ENCODE assay signal across 30 cellular contexts in genomic region chr10:553233-553632, GRCh38.
"Had no signal": no experiment of that assay in that cellular context is flagged by ENCODE, and none has a peak within 500 bp of the region (broad histone marks: within the 10 kb centered on the region; RNA-seq: fewer than 3 reads in every experiment).

No MANE protein-coding gene starts in this region.

- DNase-seq: activated CD4-positive, alpha-beta memory T cell treated with anti-CD3 and anti-CD28 coated beads, Interleukin-2, amount 10 ng/mL, durations not matched to agents 7 days and 5 days; activated CD4-positive, alpha-beta T cell treated with anti-CD3 and anti-CD28 coated beads, Interleukin-2, amount 10 ng/mL, durations not matched to agents 24 days and 14 days; activated CD4-positive, CD25-positive, alpha-beta regulatory T cell treated with anti-CD3 and anti-CD28 coated beads, Interleukin-2, amount 50 U/mL, for 72 hours; activated CD8-positive, alpha-beta memory T cell treated with anti-CD3 and anti-CD28 coated beads, Interleukin-2, amount 50 U/mL, for 48 hours; activated gamma-delta T cell treated with Interleukin-2 at 50 U/mL for 16 hours; activated naive CD4-positive, alpha-beta T cell treated with anti-CD3 and anti-CD28 coated beads, Interleukin-2, amount 50 U/mL, for 16 hours; activated T-cell treated with anti-CD3 and anti-CD28 coated beads, Interleukin-2, amount 50 U/mL, for 24 hours; amniotic stem cell; brain microvascular endothelial cell; effector memory CD4-positive, alpha-beta T cell; left ventricle myocardium inferior; mesendoderm; naive thymus-derived CD4-positive, alpha-beta T cell; occipital lobe; psoas muscle; sigmoid colon; stimulated activated CD4-positive, alpha-beta T cell treated with anti-CD3 and anti-CD28 coated beads, Interleukin-1b, Interleukin-23, amount 100 ng/mL, for 48 hours; stimulated activated CD4-positive, alpha-beta T cell treated with anti-CD3 and anti-CD28 coated beads, Interleukin-4, amount 100 ng/mL, for 4 hours; stimulated activated CD8-positive, alpha-beta memory T cell treated with anti-CD3 and anti-CD28 coated beads, Interleukin-4, amount 100 ng/mL, for 48 hours; stimulated activated naive CD8-positive, alpha-beta T cell treated with anti-CD3 and anti-CD28 coated beads, Interleukin-15, amount 100 ng/mL, for 72 hours; T-helper 9 cell; thyroid gland had no signal

- H3K4me1 ChIP-seq: parathyroid adenoma, thyroid gland had no signal

- H3K27ac ChIP-seq: brain microvascular endothelial cell, coronary artery, left ventricle myocardium inferior, parathyroid adenoma, psoas muscle, thyroid gland, upper lobe of left lung, vagina had no signal

- H3K4me3 ChIP-seq: coronary artery, dorsolateral prefrontal cortex, left ventricle myocardium inferior, lung, psoas muscle, sigmoid colon, smooth muscle cell, thyroid gland, upper lobe of left lung, vagina had no signal

- ATAC-seq: naive thymus-derived CD4-positive, alpha-beta T cell; psoas muscle; stimulated activated memory B cell treated with anti-CD40 and anti-IgM and Interleukin-4, amounts not matched to agents 10 μg/mL and 1 μg/mL and 100 μg/mL, for 72 hours; stimulated activated naive CD8-positive, alpha-beta T cell treated with anti-CD3 and anti-CD28 coated beads, Interleukin-15, amount 100 ng/mL, for 72 hours had no signal

- H2AFZ ChIP-seq: parathyroid adenoma had no signal

- H3K4me2 ChIP-seq: smooth muscle cell had no signal

- H3K9me3 ChIP-seq: left ventricle myocardium inferior, psoas muscle, sigmoid colon, thyroid gland, upper lobe of left lung, vagina had no signal

- H3K36me3 ChIP-seq: brain microvascular endothelial cell, left ventricle myocardium inferior, sigmoid colon, thyroid gland, upper lobe of left lung, vagina had no signal

- H3K9ac ChIP-seq: parathyroid adenoma had no signal

- H3K27me3 ChIP-seq: brain microvascular endothelial cell, dorsolateral prefrontal cortex, sigmoid colon, thyroid gland, upper lobe of left lung, vagina had no signal
